In genomic region chr2:136282238-136282775, GRCh38 we compare ENCODE assay signal across 19 cellular contexts.
DNase-seq lines count a peak whose midpoint lies in the region; TF ChIP-seq lines count a peak whose summit lies in the region.
"Had no signal": no experiment of that assay in that cellular context is flagged by ENCODE, and none has a peak within 500 bp of the region (broad histone marks: within the 10 kb centered on the region; RNA-seq: fewer than 3 reads in every experiment).

No MANE protein-coding gene starts in this region.

- H3K36me3 ChIP-seq in OCI-LY1 (ENCODE audit: insufficient read depth, low read length) = no peaks in the 10 kb centered on the region
- no peaks in the 10 kb centered on the region for H3K36me3 ChIP-seq in endodermal cell (ENCODE audit: control insufficient read depth, insufficient read depth, low read length)
- H3K36me3 ChIP-seq in neuronal stem cell (replicated peaks in 1 of 2; ENCODE audit: control insufficient read depth in 2 of 2, insufficient read depth in 2 of 2, low read length in 2 of 2) = no peaks in the 10 kb centered on the region
- H3K36me3 ChIP-seq: BLaER1, sigmoid colon had no signal

- H3K27me3 ChIP-seq in OCI-LY1 (ENCODE audit: insufficient read depth, low read length) = no peaks in the 10 kb centered on the region
- no peaks in the 10 kb centered on the region for H3K27me3 ChIP-seq in endodermal cell (ENCODE audit: control insufficient read depth, insufficient read depth, low read length, poor library complexity, severe bottlenecking)
- H3K27me3 ChIP-seq in neuronal stem cell (ENCODE audit: control insufficient read depth in 3 of 3, insufficient read depth in 3 of 3, low read depth in 1 of 3, low read length in 3 of 3) = no peaks in the 10 kb centered on the region
- H3K27me3 ChIP-seq: BLaER1, sigmoid colon had no signal

- no peaks in the 10 kb centered on the region for H3K9me2 ChIP-seq in OCI-LY1 (ENCODE audit: low read depth, low read length)

- peaks cover 54% of the 10 kb centered on the region for H3K4me1 Mint-ChIP-seq in activated T-cell treated with anti-CD3 and anti-CD28 coated beads, Interleukin-2, amount 50 U/mL, for 24 hours (ENCODE audit: low read depth)
- peaks cover 36% of the 10 kb centered on the region for H3K4me1 Mint-ChIP-seq in endodermal cell

- peak overlapping the region; percentile 46; the same call in 1 of the 2 replicates for H3K4me2 ChIP-seq in OCI-LY1 (ENCODE audit: low read length)
- H3K4me2 ChIP-seq in neuronal stem cell (ENCODE audit: insufficient read depth, low read length, poor library complexity, severe bottlenecking) = no peak overlapping the region

- no peak overlapping the region for H2BK12ac ChIP-seq in neuronal stem cell (ENCODE audit: low read length)

- no peak overlapping the region for H3K14ac ChIP-seq in neuronal stem cell (ENCODE audit: low read length)

- H2BK5ac ChIP-seq in neuronal stem cell (ENCODE audit: low read length) = no peak overlapping the region

- H3K4ac ChIP-seq in neuronal stem cell (ENCODE audit: low read length) = no peak overlapping the region

- H3K36me3 Mint-ChIP-seq in activated T-cell treated with anti-CD3 and anti-CD28 coated beads, Interleukin-2, amount 50 U/mL, for 24 hours (ENCODE audit: low read depth) = no peaks in the 10 kb centered on the region
- H3K36me3 Mint-ChIP-seq in endodermal cell (ENCODE audit: low read depth) = no peaks in the 10 kb centered on the region

- H2AK5ac ChIP-seq in neuronal stem cell (ENCODE audit: low read depth, low read length) = no peak overlapping the region

- H3K79me2 ChIP-seq in OCI-LY1 (ENCODE audit: insufficient read depth, low read length) = no peaks in the 10 kb centered on the region
- H3K79me2 ChIP-seq: parathyroid adenoma had no signal

- no peaks in the 10 kb centered on the region for H3F3A ChIP-seq in OCI-LY1 (ENCODE audit: insufficient read depth, low read length)

- peak overlapping the region; percentile 20 for H3K27ac Mint-ChIP-seq in activated T-cell treated with anti-CD3 and anti-CD28 coated beads, Interleukin-2, amount 50 U/mL, for 24 hours
- H3K27ac Mint-ChIP-seq in endodermal cell = peak overlapping the region; percentile 62

- no peaks in the 10 kb centered on the region for H3K27me3 Mint-ChIP-seq in activated T-cell treated with anti-CD3 and anti-CD28 coated beads, Interleukin-2, amount 50 U/mL, for 24 hours
- H3K27me3 Mint-ChIP-seq in endodermal cell (ENCODE audit: insufficient read depth) = no peaks in the 10 kb centered on the region

- no peaks in the 10 kb centered on the region for H3K9me3 Mint-ChIP-seq in activated T-cell treated with anti-CD3 and anti-CD28 coated beads, Interleukin-2, amount 50 U/mL, for 24 hours
- H3K9me3 Mint-ChIP-seq in endodermal cell = no peaks in the 10 kb centered on the region

- H3K18ac ChIP-seq in neuronal stem cell (ENCODE audit: low read length) = peak overlapping the region; percentile 20

- H3K9ac ChIP-seq in OCI-LY1 (ENCODE audit: low read length) (peak overlapping the region; percentile 54), endodermal cell (ENCODE audit: extremely low read depth, low read length, poor library complexity, severe bottlenecking) (no peak overlapping the region), neuronal stem cell (ENCODE audit: low read depth, low read length, poor library complexity) (no peak overlapping the region)
- H3K9ac ChIP-seq: BLaER1, GM23248, parathyroid adenoma had no signal

- no peak overlapping the region for H2BK15ac ChIP-seq in neuronal stem cell (ENCODE audit: low read length)

- no peak overlapping the region for H4K91ac ChIP-seq in neuronal stem cell (ENCODE audit: low read depth, low read length, poor library complexity)

- TF ChIP-seq CTCF in OCI-LY1 (IDR thresholded peaks at IDR 0.05; ENCODE audit: low read length) (no peak), endodermal cell (conservative IDR thresholded peaks at IDR 0.05) (peak; percentile 61)

- H3K9me3 ChIP-seq in OCI-LY1 (ENCODE audit: low read length) (no peaks in the 10 kb centered on the region), endodermal cell (ENCODE audit: control insufficient read depth, low read length) (no peaks in the 10 kb centered on the region), neuronal stem cell (replicated peaks in 1 of 2; ENCODE audit: control insufficient read depth in 2 of 2, insufficient read depth in 1 of 2, low read depth in 1 of 2, low read length in 2 of 2) (no peaks in the 10 kb centered on the region)
- H3K9me3 ChIP-seq: BLaER1, sigmoid colon had no signal

- peak overlapping the region; percentile 73 for H3K27ac ChIP-seq in OCI-LY1 (ENCODE audit: low read depth, low read length, poor library complexity, severe bottlenecking)
- no peak overlapping the region for H3K27ac ChIP-seq in endodermal cell (ENCODE audit: low read depth, low read length)
- no peak overlapping the region for H3K27ac ChIP-seq in neuronal stem cell (replicated peaks; ENCODE audit: low read length)
- H3K27ac ChIP-seq: BLaER1, GM23248, HL-60, parathyroid adenoma, sigmoid colon had no signal

- H3K4me3 ChIP-seq in OCI-LY1 (ENCODE audit: low read depth, low read length, poor library complexity, severe bottlenecking) (no peak overlapping the region), endodermal cell (ENCODE audit: low read length) (no peak overlapping the region), neuronal stem cell (ENCODE audit: low read length in 2 of 2) (no peak overlapping the region)
- H3K4me3 ChIP-seq: BLaER1, GM23248, sigmoid colon had no signal

- no peak for DNase-seq in activated T-cell treated with anti-CD3 and anti-CD28 coated beads, Interleukin-2, amount 50 U/mL, for 24 hours
- no peak for DNase-seq in activated T-cell treated with anti-CD3 and anti-CD28 coated beads, Interleukin-2, amount 50 U/mL, for 1 hour
- DNase-seq in endodermal cell (peak; percentile 53), neuronal stem cell (ENCODE audit: low spot score) (no peak), NK-92 (lab: John Stamatoyannopoulos, UW; ENCODE audit: unreplicated experiment) (no peak), putamen (ENCODE audit: low spot score) (no peak), superior temporal gyrus (ENCODE audit: extremely low spot score) (no peak)
- DNase-seq: amniotic stem cell, dermis blood vessel endothelial cell, DMS 273 treated with DMSO at 0.1 percent for 48 hours, GM23248, IMR-90, NCI-H1417 treated with DMSO at 0.1 percent for 48 hours, NCI-H526, sigmoid colon had no signal

- no peak overlapping the region for H4K8ac ChIP-seq in neuronal stem cell (ENCODE audit: low read depth, low read length)

- H2AFZ ChIP-seq in OCI-LY1 (ENCODE audit: low read length) (peak overlapping the region; percentile 93; the same call in 1 of the 2 replicates), neuronal stem cell (ENCODE audit: low read length) (peak overlapping the region; percentile 37)
- H2AFZ ChIP-seq: GM23248, parathyroid adenoma had no signal

- no peak overlapping the region for H3K23ac ChIP-seq in neuronal stem cell (ENCODE audit: low read depth, low read length, poor library complexity)

- 77 to 100% methylated on average over 4 to 8 of the region's 8 CpGs for WGBS in endodermal cell (ENCODE audit: insufficient coverage in 1 of 2, insufficient read length in 1 of 2), 2 experiments
- no CpG with 5 or more reads among the region's 8 CpGs for WGBS in neuronal stem cell (ENCODE audit: extremely low coverage in 2 of 2, insufficient read length in 2 of 2, insufficient replicate concordance in 1 of 2), 2 donors

- H4K20me1 ChIP-seq in OCI-LY1 (ENCODE audit: insufficient read depth, low read length) = no peaks in the 10 kb centered on the region
- H4K20me1 ChIP-seq: BLaER1 had no signal

- no peak overlapping the region for H3K4me3 Mint-ChIP-seq in activated T-cell treated with anti-CD3 and anti-CD28 coated beads, Interleukin-2, amount 50 U/mL, for 24 hours
- no peak overlapping the region for H3K4me3 Mint-ChIP-seq in endodermal cell

- H3K4me1 ChIP-seq in OCI-LY1 (ENCODE audit: insufficient read depth, low read length, severe bottlenecking) = peaks cover 31% of the 10 kb centered on the region
- peaks cover 10% of the 10 kb centered on the region for H3K4me1 ChIP-seq in endodermal cell (ENCODE audit: control insufficient read depth, insufficient read depth, low read length)
- H3K4me1 ChIP-seq in neuronal stem cell (ENCODE audit: control insufficient read depth in 2 of 2, insufficient read depth in 1 of 2, low read depth in 1 of 2, low read length in 2 of 2) = peaks cover 0 to 11% of the 10 kb centered on the region in 2 donors
- H3K4me1 ChIP-seq: parathyroid adenoma, sigmoid colon had no signal

- no peaks in the 10 kb centered on the region for H3K79me1 ChIP-seq in neuronal stem cell (ENCODE audit: low read depth, low read length)

- H2BK120ac ChIP-seq in neuronal stem cell (ENCODE audit: low read depth, low read length) = no peak overlapping the region
